ENCODE assay signal across 8 cellular contexts in genomic region chr1:37808369-37809319, GRCh38. TPM values are rescaled to one million over a fixed set of nuclear protein-coding genes. Genes with fewer than 3 reads are reported as not detected.
DNase-seq lines count a peak whose midpoint lies in the region; ATAC-seq and TF ChIP-seq lines count a peak whose summit lies in the region.

No MANE protein-coding gene starts in this region.

- peaks cover 32% of the 10 kb centered on the region for H3K4me1 ChIP-seq in upper lobe of right lung

- peak overlapping the region; percentile 97 for H3K27ac Mint-ChIP-seq in CD4-positive, alpha-beta T cell
- H3K27ac Mint-ChIP-seq in activated T-helper 1 cell treated with anti-CD3 and anti-CD28 coated beads, Interleukin-12 subunit alpha, Interleukin-12 subunit beta, Interleukin-2, Interleukin-4 antibody, amounts not matched to agents 30 ng/mL and 10 ng/mL and 1 ng/mL, durations not matched to agents 14 hours and 24 hours and 36 hours = peak overlapping the region; percentile 97

- H3K27ac ChIP-seq in CD4-positive, alpha-beta T cell (ENCODE audit: low read depth, low read length) = peak overlapping the region; percentile 78
- H3K27ac ChIP-seq in upper lobe of right lung = peak overlapping the region; percentile 88

- peaks cover 32% of the 10 kb centered on the region for H3K36me3 ChIP-seq in upper lobe of right lung

- H3K9me3 ChIP-seq in CD4-positive, alpha-beta T cell (ENCODE audit: control insufficient read depth, low read length) = no peaks in the 10 kb centered on the region
- H3K9me3 ChIP-seq in upper lobe of right lung = no peaks in the 10 kb centered on the region

- peak in 2 of 10 experiments; percentile 15 to 32 for DNase-seq in CD4-positive, alpha-beta T cell
- DNase-seq in NCI-H2227 treated with DMSO at 0.1 percent for 48 hours (lab: John Stamatoyannopoulos, UW) (peak; percentile 55), fibroblast of peridontal ligament (ENCODE audit: extremely low read depth) (peak; percentile 72), myocyte (ENCODE audit: low read depth) (peak; percentile 90), upper lobe of right lung (peak; percentile 90)
- DNase-seq in activated T-helper 1 cell treated with anti-CD3 and anti-CD28 coated beads, Interleukin-12 subunit alpha, Interleukin-12 subunit beta, Interleukin-2, Interleukin-4 antibody, amounts not matched to agents 30 ng/mL and 10 ng/mL and 1 ng/mL, durations not matched to agents 14 hours and 24 hours and 36 hours (ENCODE audit: low spot score) = peak; percentile 59

- H3K9me3 Mint-ChIP-seq in CD4-positive, alpha-beta T cell = no peaks in the 10 kb centered on the region
- H3K9me3 Mint-ChIP-seq in activated T-helper 1 cell treated with anti-CD3 and anti-CD28 coated beads, Interleukin-12 subunit alpha, Interleukin-12 subunit beta, Interleukin-2, Interleukin-4 antibody, amounts not matched to agents 30 ng/mL and 10 ng/mL and 1 ng/mL, durations not matched to agents 14 hours and 24 hours and 36 hours = no peaks in the 10 kb centered on the region

- CTCF ChIA-PET in CD4-positive, alpha-beta T cell (lab: Charles Lee) = interaction anchor here (1.2 to 2.4 kb wide), 2 partner anchors 51 to 117 kb away, joined by 4 to 13 read pairs; partner anchors contain the start of genes CDCA8 and MTF1

- TF ChIP-seq CTCF in CD4-positive, alpha-beta T cell (IDR thresholded peaks at IDR 0.05) = no peak
- TF ChIP-seq CTCF in upper lobe of right lung (IDR thresholded peaks at IDR 0.05) = no peak

- H3K36me3 Mint-ChIP-seq in CD4-positive, alpha-beta T cell (ENCODE audit: low read depth) = peaks cover 59% of the 10 kb centered on the region
- peaks cover 31% of the 10 kb centered on the region for H3K36me3 Mint-ChIP-seq in activated T-helper 1 cell treated with anti-CD3 and anti-CD28 coated beads, Interleukin-12 subunit alpha, Interleukin-12 subunit beta, Interleukin-2, Interleukin-4 antibody, amounts not matched to agents 30 ng/mL and 10 ng/mL and 1 ng/mL, durations not matched to agents 14 hours and 24 hours and 36 hours (ENCODE audit: low read depth)

- intact Hi-C loops in CD4-positive, alpha-beta T cell (cut with DNase I, micrococcal nuclease) = loop anchor here (1.0 to 5.0 kb wide), 6 partner anchors 51 to 254 kb away; partner anchors contain the start of genes CDCA8 (in 1 of the 2), GNL2 (in 1 of the 2), INPP5B (in 1 of the 2) and MTF1 (in 1 of the 2)
- intact Hi-C loops in activated T-helper 1 cell treated with anti-CD3 and anti-CD28 coated beads, Interleukin-12 subunit alpha, Interleukin-12 subunit beta, Interleukin-2, Interleukin-4 antibody, amounts not matched to agents 30 ng/mL and 10 ng/mL and 1 ng/mL, durations not matched to agents 14 hours and 24 hours and 36 hours (cut with micrococcal nuclease) = loop anchor here (1.0 to 10.0 kb wide), 7 partner anchors 14 to 331 kb away; partner anchors contain the start of genes CDCA8, MEAF6 and SF3A3
- intact Hi-C loops in upper lobe of right lung (cut with DNase I) = no loop called here

- ATAC-seq in CD4-positive, alpha-beta T cell (ENCODE audit: poor library complexity) = peak; percentile 40
- ATAC-seq in GM18870 (IDR thresholded peaks at IDR 0.05; ENCODE audit: unreplicated experiment) = peak; percentile 15
- ATAC-seq in HG03095 (IDR thresholded peaks at IDR 0.05; ENCODE audit: unreplicated experiment) = peak; percentile 25
- peak; percentile 87 for ATAC-seq in upper lobe of right lung

- H3K27me3 ChIP-seq in CD4-positive, alpha-beta T cell (ENCODE audit: control insufficient read depth, insufficient read depth, low read length) = no peaks in the 10 kb centered on the region
- H3K27me3 ChIP-seq in upper lobe of right lung = no peaks in the 10 kb centered on the region

- peak overlapping the region; percentile 94 for H3K4me3 ChIP-seq in upper lobe of right lung

- POLR2A ChIA-PET in CD4-positive, alpha-beta T cell (lab: Charles Lee) = interaction anchor here (0.8 to 3.5 kb wide), 11 partner anchors 8 to 330 kb away, joined by 3 to 32 read pairs (median 4); partner anchors contain the start of genes MEAF6, MTF1 and UTP11

- H3K27me3 Mint-ChIP-seq in CD4-positive, alpha-beta T cell = no peaks in the 10 kb centered on the region
- no peaks in the 10 kb centered on the region for H3K27me3 Mint-ChIP-seq in activated T-helper 1 cell treated with anti-CD3 and anti-CD28 coated beads, Interleukin-12 subunit alpha, Interleukin-12 subunit beta, Interleukin-2, Interleukin-4 antibody, amounts not matched to agents 30 ng/mL and 10 ng/mL and 1 ng/mL, durations not matched to agents 14 hours and 24 hours and 36 hours (ENCODE audit: insufficient read depth)

- H3K4me1 Mint-ChIP-seq in CD4-positive, alpha-beta T cell (ENCODE audit: low read depth) = peaks cover 44% of the 10 kb centered on the region
- peaks cover 53% of the 10 kb centered on the region for H3K4me1 Mint-ChIP-seq in activated T-helper 1 cell treated with anti-CD3 and anti-CD28 coated beads, Interleukin-12 subunit alpha, Interleukin-12 subunit beta, Interleukin-2, Interleukin-4 antibody, amounts not matched to agents 30 ng/mL and 10 ng/mL and 1 ng/mL, durations not matched to agents 14 hours and 24 hours and 36 hours (ENCODE audit: low read depth)

- peak overlapping the region; percentile 97 for H3K4me3 Mint-ChIP-seq in CD4-positive, alpha-beta T cell
- peak overlapping the region; percentile 95 for H3K4me3 Mint-ChIP-seq in activated T-helper 1 cell treated with anti-CD3 and anti-CD28 coated beads, Interleukin-12 subunit alpha, Interleukin-12 subunit beta, Interleukin-2, Interleukin-4 antibody, amounts not matched to agents 30 ng/mL and 10 ng/mL and 1 ng/mL, durations not matched to agents 14 hours and 24 hours and 36 hours

RNA-seq across cellular contexts. Expression of gene YRDC, which starts 0.6 kb away (rescaled TPM):
- 10 to 100 TPM; 31.1 to 31.2 TPM for total RNA-seq in CD4-positive, alpha-beta T cell
- total RNA-seq in activated T-helper 1 cell treated with anti-CD3 and anti-CD28 coated beads, Interleukin-12 subunit alpha, Interleukin-12 subunit beta, Interleukin-2, Interleukin-4 antibody, amounts not matched to agents 30 ng/mL and 10 ng/mL and 1 ng/mL, durations not matched to agents 14 hours and 24 hours and 36 hours = 73.9 and 77.6 TPM in 2 replicates
- total RNA-seq in myocyte (12.3 and 15.3 TPM in 2 replicates), upper lobe of right lung (14.8 TPM)
- 14.0 TPM for polyA plus RNA-seq in myocyte (2012)

RNA-seq across cellular contexts. Expression of gene C1orf122, which starts 1.1 kb away (rescaled TPM):
- total RNA-seq in CD4-positive, alpha-beta T cell = 10 to 100 TPM; 10.9 to 13.2 TPM
- 30.7 and 33.3 TPM in 2 replicates for total RNA-seq in activated T-helper 1 cell treated with anti-CD3 and anti-CD28 coated beads, Interleukin-12 subunit alpha, Interleukin-12 subunit beta, Interleukin-2, Interleukin-4 antibody, amounts not matched to agents 30 ng/mL and 10 ng/mL and 1 ng/mL, durations not matched to agents 14 hours and 24 hours and 36 hours
- 113 and 140 TPM in 2 replicates for total RNA-seq in myocyte
- polyA plus RNA-seq in myocyte (2012) = 85.3 TPM
- total RNA-seq in upper lobe of right lung = 29.7 TPM

RNA-seq across cellular contexts. Expression of gene MANEAL, which starts 15.0 kb away (rescaled TPM):
- total RNA-seq in CD4-positive, alpha-beta T cell = under 1 TPM; 0.33 to 0.53 TPM
- total RNA-seq in activated T-helper 1 cell treated with anti-CD3 and anti-CD28 coated beads, Interleukin-12 subunit alpha, Interleukin-12 subunit beta, Interleukin-2, Interleukin-4 antibody, amounts not matched to agents 30 ng/mL and 10 ng/mL and 1 ng/mL, durations not matched to agents 14 hours and 24 hours and 36 hours = 3.6 and 4.0 TPM in 2 replicates
- total RNA-seq in myocyte (10.6 and 10.8 TPM in 2 replicates), upper lobe of right lung (6.9 TPM)
- 5.0 TPM for polyA plus RNA-seq in myocyte (2012)

RNA-seq across cellular contexts. Expression of gene EPHA10, which starts 43.7 kb away (rescaled TPM):
- not detected for total RNA-seq in CD4-positive, alpha-beta T cell
- 0.05 and 0.27 TPM in 2 replicates for total RNA-seq in activated T-helper 1 cell treated with anti-CD3 and anti-CD28 coated beads, Interleukin-12 subunit alpha, Interleukin-12 subunit beta, Interleukin-2, Interleukin-4 antibody, amounts not matched to agents 30 ng/mL and 10 ng/mL and 1 ng/mL, durations not matched to agents 14 hours and 24 hours and 36 hours
- total RNA-seq in myocyte (not detected in 2 replicates), upper lobe of right lung (1.4 TPM)
- not detected for polyA plus RNA-seq in myocyte (2012)

RNA-seq across cellular contexts. Expression of gene MTF1, which starts 50.7 kb away (rescaled TPM):
- 10 to 100 TPM; 28.1 to 31.2 TPM for total RNA-seq in CD4-positive, alpha-beta T cell
- 31.7 and 35.3 TPM in 2 replicates for total RNA-seq in activated T-helper 1 cell treated with anti-CD3 and anti-CD28 coated beads, Interleukin-12 subunit alpha, Interleukin-12 subunit beta, Interleukin-2, Interleukin-4 antibody, amounts not matched to agents 30 ng/mL and 10 ng/mL and 1 ng/mL, durations not matched to agents 14 hours and 24 hours and 36 hours
- total RNA-seq in myocyte = 2.1 and 2.3 TPM in 2 replicates
- 5.0 TPM for polyA plus RNA-seq in myocyte (2012)
- 26.3 TPM for total RNA-seq in upper lobe of right lung

Comparison
In these comparisons a context has a peak if more than half of its experiments do, and no peak if none do; other contexts are left out.
1. ATAC-seq: peak in every context shown above with its lines; median percentile 87 in upper lobe of right lung; 40 in CD4-positive, alpha-beta T cell; 25 in HG03095; 15 in GM18870.